8 cellular contexts compared by ENCODE assay signal in genomic region chr3:195687209-195687760, GRCh38. TPM values are rescaled to one million over a fixed set of nuclear protein-coding genes. Genes with fewer than 3 reads are reported as not detected.
DNase-seq lines count a peak whose midpoint lies in the region; ATAC-seq and TF ChIP-seq lines count a peak whose summit lies in the region.
"Not testable (repeated sequence)": the region's sequence is repeated elsewhere in the genome, so short reads cannot be mapped to it uniquely, and the experiment has no call there.

No MANE protein-coding gene starts in this region.

- H3K4me3 Mint-ChIP-seq in activated CD4-positive, alpha-beta T cell treated with anti-CD3 and anti-CD28 coated beads, Interleukin-2, amount 10 ng/mL, durations not matched to agents 7 days and 5 days; activated naive CD4-positive, alpha-beta T cell treated with anti-CD3 and anti-CD28 coated beads for 36 hours; natural killer cell: not testable (repeated sequence)

- H3K79me2 ChIP-seq in HCT116 (ENCODE audit: insufficient read depth, low read length) = not testable (repeated sequence)

- WGBS in esophagus muscularis mucosa = 93% methylated on average over 14 of the region's 15 CpGs

- peaks cover 50% of the 10 kb centered on the region for H3K36me3 Mint-ChIP-seq in activated CD4-positive, alpha-beta T cell treated with anti-CD3 and anti-CD28 coated beads, Interleukin-2, amount 10 ng/mL, durations not matched to agents 7 days and 5 days (ENCODE audit: low read depth)
- H3K36me3 Mint-ChIP-seq in activated naive CD4-positive, alpha-beta T cell treated with anti-CD3 and anti-CD28 coated beads for 36 hours (ENCODE audit: low read depth) = peaks cover 19% of the 10 kb centered on the region
- H3K36me3 Mint-ChIP-seq in natural killer cell = peaks cover 44% of the 10 kb centered on the region

- H3K9me3 ChIP-seq in HCT116 (ENCODE audit: control insufficient read depth in 1 of 2, insufficient read depth in 1 of 2, low read depth in 1 of 2, low read length in 2 of 2); esophagus muscularis mucosa: not testable (repeated sequence)

- POLR2A ChIA-PET in HCT116 (lab: Charles Lee) = not testable (repeated sequence)
- POLR2A ChIA-PET in activated CD4-positive, alpha-beta T cell treated with anti-CD3 and anti-CD28 coated beads, Interleukin-2, amount 10 ng/mL, durations not matched to agents 7 days and 5 days (lab: Charles Lee) = interaction anchor here (0.6 kb wide), 1 partner anchor 312 kb away, joined by 3 read pairs; no protein-coding TSS in a partner anchor

- RAD21 ChIA-PET in HCT116 (lab: Charles Lee; ENCODE audit: low non-redundant PET in 1 of 2, low total read pairs in 2 of 2, uncharacterized antibody in 2 of 2, unreplicated experiment in 2 of 2) = interaction anchor here in 1 of 2 experiments (0.7 kb wide), 1 partner anchor 131 kb away, joined by 4 read pairs; no protein-coding TSS in a partner anchor

- H3K9me3 Mint-ChIP-seq in activated CD4-positive, alpha-beta T cell treated with anti-CD3 and anti-CD28 coated beads, Interleukin-2, amount 10 ng/mL, durations not matched to agents 7 days and 5 days; activated naive CD4-positive, alpha-beta T cell treated with anti-CD3 and anti-CD28 coated beads for 36 hours; natural killer cell: not testable (repeated sequence)

- H3K4me1 ChIP-seq in HCT116 (ENCODE audit: control insufficient read depth in 1 of 2, insufficient read depth in 2 of 2, low read length in 2 of 2) = not testable (repeated sequence)
- peaks cover 10 to 28% (median 20%) of the 10 kb centered on the region in 4 donors for H3K4me1 ChIP-seq in esophagus muscularis mucosa

- not testable (repeated sequence) for H3K27ac ChIP-seq in HCT116 (ENCODE audit: low read depth, low read length)
- peak overlapping the region; percentile 72 to 80 (median 74) for H3K27ac ChIP-seq in esophagus muscularis mucosa (replicated peaks in 1 of 4)

- ATAC-seq in HCT116 (peak; percentile 77), natural killer cell (peak in 1 of 3 donors; percentile 44)

- not testable (repeated sequence) for H3K9ac ChIP-seq in HCT116 (ENCODE audit: low read length)

- H3K4me3 ChIP-seq in HCT116 (replicated peaks in 1 of 2; ENCODE audit: low read depth in 1 of 2, low read length in 2 of 2); esophagus muscularis mucosa: not testable (repeated sequence)

- in situ Hi-C loops in ACHN (cut with HindIII; ENCODE audit: low pct_ligation_motif_present, low pct_unique_long_range_greater_than_20kb, low sequenced_read_pairs) = not testable (repeated sequence)

- peaks cover 15 to 27% of the 10 kb centered on the region in 2 experiments for H3K36me3 ChIP-seq in HCT116 (ENCODE audit: control insufficient read depth in 1 of 2, insufficient read depth in 2 of 2, low read length in 2 of 2)
- peaks cover 18 to 75% (median 59%) of the 10 kb centered on the region in 4 donors for H3K36me3 ChIP-seq in esophagus muscularis mucosa

- H4K20me1 ChIP-seq in HCT116 (ENCODE audit: insufficient read depth) = not testable (repeated sequence)

- H3K27ac Mint-ChIP-seq in activated CD4-positive, alpha-beta T cell treated with anti-CD3 and anti-CD28 coated beads, Interleukin-2, amount 10 ng/mL, durations not matched to agents 7 days and 5 days = peak overlapping the region; percentile 25
- H3K27ac Mint-ChIP-seq in activated naive CD4-positive, alpha-beta T cell treated with anti-CD3 and anti-CD28 coated beads for 36 hours = not testable (repeated sequence)
- H3K27ac Mint-ChIP-seq in natural killer cell = peak overlapping the region; percentile 53 to 72

- not testable (repeated sequence) for H3K27me3 ChIP-seq in HCT116 (ENCODE audit: insufficient read depth, low read length); esophagus muscularis mucosa

- CTCF ChIA-PET in HCT116 (lab: Charles Lee) = not testable (repeated sequence)
- CTCF ChIA-PET in activated CD4-positive, alpha-beta T cell treated with anti-CD3 and anti-CD28 coated beads, Interleukin-2, amount 10 ng/mL, durations not matched to agents 7 days and 5 days (lab: Charles Lee) = interaction anchor here (0.6 kb wide), 1 partner anchor 451 kb away, joined by 4 read pairs; no protein-coding TSS in a partner anchor
- CTCF ChIA-PET in activated naive CD4-positive, alpha-beta T cell treated with anti-CD3 and anti-CD28 coated beads for 36 hours (lab: Charles Lee) = interaction anchor here (0.7 kb wide), 1 partner anchor 149 kb away, joined by 7 read pairs; no protein-coding TSS in a partner anchor

- H3K9me2 ChIP-seq in HCT116 (ENCODE audit: insufficient read depth) = not testable (repeated sequence)

- not testable (repeated sequence) for H2AFZ ChIP-seq in HCT116 (ENCODE audit: low read depth, low read length, poor library complexity, severe bottlenecking)

- not testable (repeated sequence) for TF ChIP-seq EP300 in esophagus muscularis mucosa (IDR thresholded peaks at IDR 0.05)

- not testable (repeated sequence) for TF ChIP-seq RAD21 in HCT116 (IDR thresholded peaks at IDR 0.05; ENCODE audit: low read depth)

- H3K4me1 Mint-ChIP-seq in activated CD4-positive, alpha-beta T cell treated with anti-CD3 and anti-CD28 coated beads, Interleukin-2, amount 10 ng/mL, durations not matched to agents 7 days and 5 days; activated naive CD4-positive, alpha-beta T cell treated with anti-CD3 and anti-CD28 coated beads for 36 hours (ENCODE audit: low read depth): not testable (repeated sequence)
- H3K4me1 Mint-ChIP-seq in natural killer cell = peaks cover 10 to 18% of the 10 kb centered on the region in 2 donors

- not testable (repeated sequence) for TF ChIP-seq CTCF in HCT116 (IDR thresholded peaks at IDR 0.05 in 2 of 3, conservative IDR thresholded peaks at IDR 0.05 in 1 of 3; ENCODE audit: borderline replicate concordance in 1 of 3, insufficient read depth in 1 of 3, low read depth in 2 of 3, low read length in 2 of 3); esophagus muscularis mucosa (IDR thresholded peaks at IDR 0.05); natural killer cell (IDR thresholded peaks at IDR 0.05)

- DNase-seq in ACHN (peak; percentile 26), HCT116 (ENCODE audit: low read depth, low spot score) (peak; percentile 48), RPMI7951 (ENCODE audit: low read depth) (peak; percentile 36)
- peak; percentile 43 for DNase-seq in activated CD4-positive, alpha-beta T cell treated with anti-CD3 and anti-CD28 coated beads, Interleukin-2, amount 10 ng/mL, durations not matched to agents 7 days and 5 days
- peak; percentile 8 for DNase-seq in activated naive CD4-positive, alpha-beta T cell treated with anti-CD3 and anti-CD28 coated beads for 36 hours
- not testable (repeated sequence) for DNase-seq in esophagus muscularis mucosa (ENCODE audit: extremely low spot score); natural killer cell
- peak; percentile 56 to 58 for DNase-seq in stimulated activated CD4-positive, alpha-beta T cell treated with anti-CD3 and anti-CD28 coated beads, Interleukin-4, amount 100 ng/mL, for 48 hours (ENCODE audit: low read depth in 2 of 2)

- BruUV-seq in HCT116 (replicated peaks; lab: Mats Ljungman, UMichigan) = not testable (repeated sequence)

- not testable (repeated sequence) for H3K4me2 ChIP-seq in HCT116 (ENCODE audit: low read length)

- not testable (repeated sequence) for TF ChIP-seq POLR2A in HCT116 (IDR thresholded peaks at IDR 0.05; ENCODE audit: borderline replicate concordance, extremely low read depth, insufficient read depth, insufficient read length); esophagus muscularis mucosa (IDR thresholded peaks at IDR 0.05; ENCODE audit: low read depth)

- not testable (repeated sequence) for H3K27me3 Mint-ChIP-seq in activated CD4-positive, alpha-beta T cell treated with anti-CD3 and anti-CD28 coated beads, Interleukin-2, amount 10 ng/mL, durations not matched to agents 7 days and 5 days; activated naive CD4-positive, alpha-beta T cell treated with anti-CD3 and anti-CD28 coated beads for 36 hours (ENCODE audit: low read depth); natural killer cell (ENCODE audit: low read depth in 2 of 2)

- intact Hi-C loops in HCT116 (cut with micrococcal nuclease); activated naive CD4-positive, alpha-beta T cell treated with anti-CD3 and anti-CD28 coated beads for 36 hours (cut with micrococcal nuclease); esophagus muscularis mucosa (cut with DNase I); natural killer cell (cut with micrococcal nuclease): not testable (repeated sequence)

RNA-seq across cellular contexts. Expression of gene MUC20, which starts 33.5 kb away (rescaled TPM):
- total RNA-seq in HCT116 (2021; ENCODE audit: unreplicated experiment) (2.4 TPM), esophagus muscularis mucosa (1 to 10 TPM; 2.5 to 10.0 (median 4.7) TPM), natural killer cell (10 to 100 TPM in 1 of 3 donors, 1 to 10 TPM in 2; 4.1 to 11.4 (median 5.9) TPM)
- 2.1 and 2.7 TPM in 2 replicates for polyA plus RNA-seq in HCT116 (2012)
- not detected in 2 replicates for total RNA-seq in RPMI7951 (2014; rRNA removed; shearing (Covaris generic))
- total RNA-seq in activated CD4-positive, alpha-beta T cell treated with anti-CD3 and anti-CD28 coated beads, Interleukin-2, amount 10 ng/mL, durations not matched to agents 7 days and 5 days = 1 to 10 TPM; 1.2 to 1.4 TPM
- under 1 TPM; 0.43 to 0.84 TPM for total RNA-seq in activated naive CD4-positive, alpha-beta T cell treated with anti-CD3 and anti-CD28 coated beads for 36 hours
